In genomic region chr18:51196811-51197660, GRCh38 we compare ENCODE assay signal across 1 cellular context.
TF ChIP-seq lines count a peak whose summit lies in the region.

No MANE protein-coding gene starts in this region.

TF ChIP-seq in K562, 482 proteins besides CTCF, POLR2A, EP300 and RAD21 (continued from another document):
- no peak for TF ChIP-seq TSHZ1 (CRISPR knock-in tag; IDR thresholded peaks at IDR 0.05)
- no peak for TF ChIP-seq NFYB (IDR thresholded peaks at IDR 0.05; ENCODE audit: extremely low read depth, insufficient read length)
- peak; percentile 44 for TF ChIP-seq SAP30 (IDR thresholded peaks at IDR 0.05; ENCODE audit: borderline replicate concordance, insufficient read depth, low read depth, low read length, poor library complexity, severe bottlenecking)
- TF ChIP-seq SMAD3 (CRISPR knock-in tag; conservative IDR thresholded peaks at IDR 0.05) = no peak
- TF ChIP-seq STAT5B (CRISPR knock-in tag; IDR thresholded peaks at IDR 0.05) = no peak
- no peak for TF ChIP-seq PHB2 (IDR thresholded peaks at IDR 0.05; ENCODE audit: low read depth)
